In genomic region chr20:50460608-50461268, GRCh38 we compare ENCODE assay signal across 2 cellular contexts.
A peak's percentile ranks its signal among the peaks of the same experiment; 100 is the strongest.
TF ChIP-seq lines count a peak whose summit lies in the region.

No MANE protein-coding gene starts in this region.

TF ChIP-seq in HEK293, 187 proteins besides CTCF, POLR2A, EP300 and RAD21 (continued from another document and continues in another):
- TF ChIP-seq ZNF639 (tag by site-specific recombination; IDR thresholded peaks at IDR 0.05) (no peak), ZNF214 (tag by site-specific recombination; IDR thresholded peaks at IDR 0.05; ENCODE audit: borderline replicate concordance) (no peak), ZNF133 (tag by site-specific recombination; IDR thresholded peaks at IDR 0.05) (no peak), ZNF140 (tag by site-specific recombination; IDR thresholded peaks at IDR 0.05) (no peak), SCRT2 (tag by site-specific recombination; IDR thresholded peaks at IDR 0.05) (peak; percentile 58), ZXDB (tag by site-specific recombination; IDR thresholded peaks at IDR 0.05) (no peak), ZNF423 (tag by site-specific recombination; IDR thresholded peaks at IDR 0.05) (no peak), GLI4 (tag by site-specific recombination; IDR thresholded peaks at IDR 0.05) (no peak), TCF7L2 (IDR thresholded peaks at IDR 0.05; ENCODE audit: borderline replicate concordance, low read depth, low read length) (no peak), ZFP69B (tag by site-specific recombination; IDR thresholded peaks at IDR 0.05) (no peak), ZNF610 (tag by site-specific recombination; IDR thresholded peaks at IDR 0.05; ENCODE audit: borderline replicate concordance) (no peak), ZNF157 (tag by site-specific recombination; IDR thresholded peaks at IDR 0.05) (no peak), ZBTB20 (tag by site-specific recombination; IDR thresholded peaks at IDR 0.05) (no peak), OVOL3 (tag by site-specific recombination; IDR thresholded peaks at IDR 0.05) (no peak), ZNF747 (tag by site-specific recombination; IDR thresholded peaks at IDR 0.05) (no peak), MZF1 (tag by site-specific recombination; IDR thresholded peaks at IDR 0.05; ENCODE audit: borderline replicate concordance) (no peak), ZNF521 (tag by site-specific recombination; IDR thresholded peaks at IDR 0.05) (no peak), ZNF146 (tag by site-specific recombination; IDR thresholded peaks at IDR 0.05) (no peak), ZNF433 (tag by site-specific recombination; IDR thresholded peaks at IDR 0.05; ENCODE audit: low read depth) (no peak)
- TF ChIP-seq, protein P1, sequence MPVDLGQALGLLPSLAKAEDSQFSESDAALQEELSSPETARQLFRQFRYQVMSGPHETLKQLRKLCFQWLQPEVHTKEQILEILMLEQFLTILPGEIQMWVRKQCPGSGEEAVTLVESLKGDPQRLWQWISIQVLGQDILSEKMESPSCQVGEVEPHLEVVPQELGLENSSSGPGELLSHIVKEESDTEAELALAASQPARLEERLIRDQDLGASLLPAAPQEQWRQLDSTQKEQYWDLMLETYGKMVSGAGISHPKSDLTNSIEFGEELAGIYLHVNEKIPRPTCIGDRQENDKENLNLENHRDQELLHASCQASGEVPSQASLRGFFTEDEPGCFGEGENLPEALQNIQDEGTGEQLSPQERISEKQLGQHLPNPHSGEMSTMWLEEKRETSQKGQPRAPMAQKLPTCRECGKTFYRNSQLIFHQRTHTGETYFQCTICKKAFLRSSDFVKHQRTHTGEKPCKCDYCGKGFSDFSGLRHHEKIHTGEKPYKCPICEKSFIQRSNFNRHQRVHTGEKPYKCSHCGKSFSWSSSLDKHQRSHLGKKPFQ (tag by site-specific recombination; IDR thresholded peaks at IDR 0.05): no peak
- TF ChIP-seq, protein P2, sequence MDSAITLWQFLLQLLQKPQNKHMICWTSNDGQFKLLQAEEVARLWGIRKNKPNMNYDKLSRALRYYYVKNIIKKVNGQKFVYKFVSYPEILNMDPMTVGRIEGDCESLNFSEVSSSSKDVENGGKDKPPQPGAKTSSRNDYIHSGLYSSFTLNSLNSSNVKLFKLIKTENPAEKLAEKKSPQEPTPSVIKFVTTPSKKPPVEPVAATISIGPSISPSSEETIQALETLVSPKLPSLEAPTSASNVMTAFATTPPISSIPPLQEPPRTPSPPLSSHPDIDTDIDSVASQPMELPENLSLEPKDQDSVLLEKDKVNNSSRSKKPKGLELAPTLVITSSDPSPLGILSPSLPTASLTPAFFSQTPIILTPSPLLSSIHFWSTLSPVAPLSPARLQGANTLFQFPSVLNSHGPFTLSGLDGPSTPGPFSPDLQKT (IDR thresholded peaks at IDR 0.05; ENCODE audit: borderline replicate concordance, low read depth, low read length): no peak
- TF ChIP-seq, protein P3, sequence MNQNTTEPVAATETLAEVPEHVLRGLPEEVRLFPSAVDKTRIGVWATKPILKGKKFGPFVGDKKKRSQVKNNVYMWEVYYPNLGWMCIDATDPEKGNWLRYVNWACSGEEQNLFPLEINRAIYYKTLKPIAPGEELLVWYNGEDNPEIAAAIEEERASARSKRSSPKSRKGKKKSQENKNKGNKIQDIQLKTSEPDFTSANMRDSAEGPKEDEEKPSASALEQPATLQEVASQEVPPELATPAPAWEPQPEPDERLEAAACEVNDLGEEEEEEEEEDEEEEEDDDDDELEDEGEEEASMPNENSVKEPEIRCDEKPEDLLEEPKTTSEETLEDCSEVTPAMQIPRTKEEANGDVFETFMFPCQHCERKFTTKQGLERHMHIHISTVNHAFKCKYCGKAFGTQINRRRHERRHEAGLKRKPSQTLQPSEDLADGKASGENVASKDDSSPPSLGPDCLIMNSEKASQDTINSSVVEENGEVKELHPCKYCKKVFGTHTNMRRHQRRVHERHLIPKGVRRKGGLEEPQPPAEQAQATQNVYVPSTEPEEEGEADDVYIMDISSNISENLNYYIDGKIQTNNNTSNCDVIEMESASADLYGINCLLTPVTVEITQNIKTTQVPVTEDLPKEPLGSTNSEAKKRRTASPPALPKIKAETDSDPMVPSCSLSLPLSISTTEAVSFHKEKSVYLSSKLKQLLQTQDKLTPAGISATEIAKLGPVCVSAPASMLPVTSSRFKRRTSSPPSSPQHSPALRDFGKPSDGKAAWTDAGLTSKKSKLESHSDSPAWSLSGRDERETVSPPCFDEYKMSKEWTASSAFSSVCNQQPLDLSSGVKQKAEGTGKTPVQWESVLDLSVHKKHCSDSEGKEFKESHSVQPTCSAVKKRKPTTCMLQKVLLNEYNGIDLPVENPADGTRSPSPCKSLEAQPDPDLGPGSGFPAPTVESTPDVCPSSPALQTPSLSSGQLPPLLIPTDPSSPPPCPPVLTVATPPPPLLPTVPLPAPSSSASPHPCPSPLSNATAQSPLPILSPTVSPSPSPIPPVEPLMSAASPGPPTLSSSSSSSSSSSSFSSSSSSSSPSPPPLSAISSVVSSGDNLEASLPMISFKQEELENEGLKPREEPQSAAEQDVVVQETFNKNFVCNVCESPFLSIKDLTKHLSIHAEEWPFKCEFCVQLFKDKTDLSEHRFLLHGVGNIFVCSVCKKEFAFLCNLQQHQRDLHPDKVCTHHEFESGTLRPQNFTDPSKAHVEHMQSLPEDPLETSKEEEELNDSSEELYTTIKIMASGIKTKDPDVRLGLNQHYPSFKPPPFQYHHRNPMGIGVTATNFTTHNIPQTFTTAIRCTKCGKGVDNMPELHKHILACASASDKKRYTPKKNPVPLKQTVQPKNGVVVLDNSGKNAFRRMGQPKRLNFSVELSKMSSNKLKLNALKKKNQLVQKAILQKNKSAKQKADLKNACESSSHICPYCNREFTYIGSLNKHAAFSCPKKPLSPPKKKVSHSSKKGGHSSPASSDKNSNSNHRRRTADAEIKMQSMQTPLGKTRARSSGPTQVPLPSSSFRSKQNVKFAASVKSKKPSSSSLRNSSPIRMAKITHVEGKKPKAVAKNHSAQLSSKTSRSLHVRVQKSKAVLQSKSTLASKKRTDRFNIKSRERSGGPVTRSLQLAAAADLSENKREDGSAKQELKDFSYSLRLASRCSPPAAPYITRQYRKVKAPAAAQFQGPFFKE (tag by site-specific recombination; IDR thresholded peaks at IDR 0.05; ENCODE audit: borderline replicate concordance): no peak

TF ChIP-seq in HepG2, 621 proteins besides CTCF, POLR2A, EP300 and RAD21 (continued from another document and continues in another):
- TF ChIP-seq, protein P4, sequence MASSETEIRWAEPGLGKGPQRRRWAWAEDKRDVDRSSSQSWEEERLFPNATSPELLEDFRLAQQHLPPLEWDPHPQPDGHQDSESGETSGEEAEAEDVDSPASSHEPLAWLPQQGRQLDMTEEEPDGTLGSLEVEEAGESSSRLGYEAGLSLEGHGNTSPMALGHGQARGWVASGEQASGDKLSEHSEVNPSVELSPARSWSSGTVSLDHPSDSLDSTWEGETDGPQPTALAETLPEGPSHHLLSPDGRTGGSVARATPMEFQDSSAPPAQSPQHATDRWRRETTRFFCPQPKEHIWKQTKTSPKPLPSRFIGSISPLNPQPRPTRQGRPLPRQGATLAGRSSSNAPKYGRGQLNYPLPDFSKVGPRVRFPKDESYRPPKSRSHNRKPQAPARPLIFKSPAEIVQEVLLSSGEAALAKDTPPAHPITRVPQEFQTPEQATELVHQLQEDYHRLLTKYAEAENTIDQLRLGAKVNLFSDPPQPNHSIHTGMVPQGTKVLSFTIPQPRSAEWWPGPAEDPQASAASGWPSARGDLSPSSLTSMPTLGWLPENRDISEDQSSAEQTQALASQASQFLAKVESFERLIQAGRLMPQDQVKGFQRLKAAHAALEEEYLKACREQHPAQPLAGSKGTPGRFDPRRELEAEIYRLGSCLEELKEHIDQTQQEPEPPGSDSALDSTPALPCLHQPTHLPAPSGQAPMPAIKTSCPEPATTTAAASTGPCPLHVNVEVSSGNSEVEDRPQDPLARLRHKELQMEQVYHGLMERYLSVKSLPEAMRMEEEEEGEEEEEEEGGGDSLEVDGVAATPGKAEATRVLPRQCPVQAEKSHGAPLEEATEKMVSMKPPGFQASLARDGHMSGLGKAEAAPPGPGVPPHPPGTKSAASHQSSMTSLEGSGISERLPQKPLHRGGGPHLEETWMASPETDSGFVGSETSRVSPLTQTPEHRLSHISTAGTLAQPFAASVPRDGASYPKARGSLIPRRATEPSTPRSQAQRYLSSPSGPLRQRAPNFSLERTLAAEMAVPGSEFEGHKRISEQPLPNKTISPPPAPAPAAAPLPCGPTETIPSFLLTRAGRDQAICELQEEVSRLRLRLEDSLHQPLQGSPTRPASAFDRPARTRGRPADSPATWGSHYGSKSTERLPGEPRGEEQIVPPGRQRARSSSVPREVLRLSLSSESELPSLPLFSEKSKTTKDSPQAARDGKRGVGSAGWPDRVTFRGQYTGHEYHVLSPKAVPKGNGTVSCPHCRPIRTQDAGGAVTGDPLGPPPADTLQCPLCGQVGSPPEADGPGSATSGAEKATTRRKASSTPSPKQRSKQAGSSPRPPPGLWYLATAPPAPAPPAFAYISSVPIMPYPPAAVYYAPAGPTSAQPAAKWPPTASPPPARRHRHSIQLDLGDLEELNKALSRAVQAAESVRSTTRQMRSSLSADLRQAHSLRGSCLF (CRISPR knock-in tag; IDR thresholded peaks at IDR 0.05; ENCODE audit: borderline replicate concordance): no peak
- no peak for TF ChIP-seq ZSCAN12 (CRISPR knock-in tag; IDR thresholded peaks at IDR 0.05)
- TF ChIP-seq, protein P5, sequence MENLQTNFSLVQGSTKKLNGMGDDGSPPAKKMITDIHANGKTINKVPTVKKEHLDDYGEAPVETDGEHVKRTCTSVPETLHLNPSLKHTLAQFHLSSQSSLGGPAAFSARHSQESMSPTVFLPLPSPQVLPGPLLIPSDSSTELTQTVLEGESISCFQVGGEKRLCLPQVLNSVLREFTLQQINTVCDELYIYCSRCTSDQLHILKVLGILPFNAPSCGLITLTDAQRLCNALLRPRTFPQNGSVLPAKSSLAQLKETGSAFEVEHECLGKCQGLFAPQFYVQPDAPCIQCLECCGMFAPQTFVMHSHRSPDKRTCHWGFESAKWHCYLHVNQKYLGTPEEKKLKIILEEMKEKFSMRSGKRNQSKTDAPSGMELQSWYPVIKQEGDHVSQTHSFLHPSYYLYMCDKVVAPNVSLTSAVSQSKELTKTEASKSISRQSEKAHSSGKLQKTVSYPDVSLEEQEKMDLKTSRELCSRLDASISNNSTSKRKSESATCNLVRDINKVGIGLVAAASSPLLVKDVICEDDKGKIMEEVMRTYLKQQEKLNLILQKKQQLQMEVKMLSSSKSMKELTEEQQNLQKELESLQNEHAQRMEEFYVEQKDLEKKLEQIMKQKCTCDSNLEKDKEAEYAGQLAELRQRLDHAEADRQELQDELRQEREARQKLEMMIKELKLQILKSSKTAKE (CRISPR knock-in tag; IDR thresholded peaks at IDR 0.05; ENCODE audit: borderline replicate concordance): no peak
- peak; percentile 91 for TF ChIP-seq RXRB (CRISPR knock-in tag; IDR thresholded peaks at IDR 0.05; ENCODE audit: borderline replicate concordance)
- TF ChIP-seq SUZ12 (IDR thresholded peaks at IDR 0.05; ENCODE audit: low read depth, low read length): no peak
- TF ChIP-seq PHF20 (CRISPR knock-in tag; IDR thresholded peaks at IDR 0.05): no peak
- peak; percentile 15; the same call in 1 of the 3 replicates for TF ChIP-seq MXI1 (IDR thresholded peaks at IDR 0.05; ENCODE audit: borderline replicate concordance, low read depth, low read length)
- TF ChIP-seq PAXIP1 (CRISPR knock-in tag; conservative IDR thresholded peaks at IDR 0.05): peak; percentile 73
- TF ChIP-seq ZNF335 (CRISPR knock-in tag; IDR thresholded peaks at IDR 0.05): 0 out of 2 replicates have a peak, but pooled peaks have one; percentile 66
- TF ChIP-seq ZFP37 (CRISPR knock-in tag; IDR thresholded peaks at IDR 0.05; ENCODE audit: borderline replicate concordance): no peak; the same call in 1 of the 2 replicates
- no peak for TF ChIP-seq IKZF1 (IDR thresholded peaks at IDR 0.05)
- TF ChIP-seq TARDBP (CRISPR knock-in tag; IDR thresholded peaks at IDR 0.05): peak; percentile 87
